1 cellular context compared by ENCODE assay signal in the genomic region with DNA sequence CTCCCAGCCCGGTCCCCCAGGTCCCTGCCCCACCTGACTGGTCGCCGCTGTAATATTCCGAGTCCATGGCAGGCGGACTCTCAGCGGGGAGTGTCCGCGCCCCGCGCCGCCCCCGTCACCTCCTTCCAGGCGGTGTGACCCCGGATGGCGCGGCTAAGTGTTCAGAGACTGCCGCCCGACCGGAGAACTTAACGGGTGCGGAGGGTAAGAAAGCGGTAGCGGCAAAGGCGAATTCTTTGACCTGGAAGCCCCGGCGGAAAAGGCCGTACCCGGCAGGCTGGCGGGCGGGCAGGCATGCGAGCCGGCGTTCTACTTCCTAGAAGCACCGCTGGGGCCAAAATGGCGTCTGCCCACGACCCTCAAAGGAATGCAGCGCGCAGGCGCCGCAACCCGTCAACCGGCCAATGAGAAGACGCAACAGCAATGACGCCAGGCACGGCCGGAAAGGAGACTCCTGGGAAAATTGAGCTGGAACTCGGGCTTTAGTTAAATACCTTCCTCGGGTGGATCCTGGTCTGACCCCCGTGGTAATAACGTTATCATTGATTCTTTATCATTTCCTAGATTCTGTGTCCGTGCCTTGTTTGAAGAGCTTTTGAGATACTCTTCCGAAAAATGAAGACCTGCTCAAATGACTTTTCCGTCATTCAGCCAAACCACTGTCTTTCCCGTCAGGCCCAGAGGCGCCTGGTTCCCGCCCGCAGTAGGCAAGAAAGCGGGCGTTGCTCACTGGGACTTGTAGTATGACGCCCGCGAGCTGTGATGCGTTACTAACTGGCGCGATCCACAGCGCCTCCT.
A peak's percentile ranks its signal among the peaks of the same experiment; 100 is the strongest.
TF ChIP-seq lines count a peak whose summit lies in the region.

A gene (minus strand): TSS at position 348 of the 798 bp plus-strand sequence. CDS start 281 bp downstream, at position 67.

TF ChIP-seq in K562, 482 proteins besides CTCF, POLR2A, EP300 and RAD21 (continued from another document and continues in another):
- TF ChIP-seq, protein P1, sequence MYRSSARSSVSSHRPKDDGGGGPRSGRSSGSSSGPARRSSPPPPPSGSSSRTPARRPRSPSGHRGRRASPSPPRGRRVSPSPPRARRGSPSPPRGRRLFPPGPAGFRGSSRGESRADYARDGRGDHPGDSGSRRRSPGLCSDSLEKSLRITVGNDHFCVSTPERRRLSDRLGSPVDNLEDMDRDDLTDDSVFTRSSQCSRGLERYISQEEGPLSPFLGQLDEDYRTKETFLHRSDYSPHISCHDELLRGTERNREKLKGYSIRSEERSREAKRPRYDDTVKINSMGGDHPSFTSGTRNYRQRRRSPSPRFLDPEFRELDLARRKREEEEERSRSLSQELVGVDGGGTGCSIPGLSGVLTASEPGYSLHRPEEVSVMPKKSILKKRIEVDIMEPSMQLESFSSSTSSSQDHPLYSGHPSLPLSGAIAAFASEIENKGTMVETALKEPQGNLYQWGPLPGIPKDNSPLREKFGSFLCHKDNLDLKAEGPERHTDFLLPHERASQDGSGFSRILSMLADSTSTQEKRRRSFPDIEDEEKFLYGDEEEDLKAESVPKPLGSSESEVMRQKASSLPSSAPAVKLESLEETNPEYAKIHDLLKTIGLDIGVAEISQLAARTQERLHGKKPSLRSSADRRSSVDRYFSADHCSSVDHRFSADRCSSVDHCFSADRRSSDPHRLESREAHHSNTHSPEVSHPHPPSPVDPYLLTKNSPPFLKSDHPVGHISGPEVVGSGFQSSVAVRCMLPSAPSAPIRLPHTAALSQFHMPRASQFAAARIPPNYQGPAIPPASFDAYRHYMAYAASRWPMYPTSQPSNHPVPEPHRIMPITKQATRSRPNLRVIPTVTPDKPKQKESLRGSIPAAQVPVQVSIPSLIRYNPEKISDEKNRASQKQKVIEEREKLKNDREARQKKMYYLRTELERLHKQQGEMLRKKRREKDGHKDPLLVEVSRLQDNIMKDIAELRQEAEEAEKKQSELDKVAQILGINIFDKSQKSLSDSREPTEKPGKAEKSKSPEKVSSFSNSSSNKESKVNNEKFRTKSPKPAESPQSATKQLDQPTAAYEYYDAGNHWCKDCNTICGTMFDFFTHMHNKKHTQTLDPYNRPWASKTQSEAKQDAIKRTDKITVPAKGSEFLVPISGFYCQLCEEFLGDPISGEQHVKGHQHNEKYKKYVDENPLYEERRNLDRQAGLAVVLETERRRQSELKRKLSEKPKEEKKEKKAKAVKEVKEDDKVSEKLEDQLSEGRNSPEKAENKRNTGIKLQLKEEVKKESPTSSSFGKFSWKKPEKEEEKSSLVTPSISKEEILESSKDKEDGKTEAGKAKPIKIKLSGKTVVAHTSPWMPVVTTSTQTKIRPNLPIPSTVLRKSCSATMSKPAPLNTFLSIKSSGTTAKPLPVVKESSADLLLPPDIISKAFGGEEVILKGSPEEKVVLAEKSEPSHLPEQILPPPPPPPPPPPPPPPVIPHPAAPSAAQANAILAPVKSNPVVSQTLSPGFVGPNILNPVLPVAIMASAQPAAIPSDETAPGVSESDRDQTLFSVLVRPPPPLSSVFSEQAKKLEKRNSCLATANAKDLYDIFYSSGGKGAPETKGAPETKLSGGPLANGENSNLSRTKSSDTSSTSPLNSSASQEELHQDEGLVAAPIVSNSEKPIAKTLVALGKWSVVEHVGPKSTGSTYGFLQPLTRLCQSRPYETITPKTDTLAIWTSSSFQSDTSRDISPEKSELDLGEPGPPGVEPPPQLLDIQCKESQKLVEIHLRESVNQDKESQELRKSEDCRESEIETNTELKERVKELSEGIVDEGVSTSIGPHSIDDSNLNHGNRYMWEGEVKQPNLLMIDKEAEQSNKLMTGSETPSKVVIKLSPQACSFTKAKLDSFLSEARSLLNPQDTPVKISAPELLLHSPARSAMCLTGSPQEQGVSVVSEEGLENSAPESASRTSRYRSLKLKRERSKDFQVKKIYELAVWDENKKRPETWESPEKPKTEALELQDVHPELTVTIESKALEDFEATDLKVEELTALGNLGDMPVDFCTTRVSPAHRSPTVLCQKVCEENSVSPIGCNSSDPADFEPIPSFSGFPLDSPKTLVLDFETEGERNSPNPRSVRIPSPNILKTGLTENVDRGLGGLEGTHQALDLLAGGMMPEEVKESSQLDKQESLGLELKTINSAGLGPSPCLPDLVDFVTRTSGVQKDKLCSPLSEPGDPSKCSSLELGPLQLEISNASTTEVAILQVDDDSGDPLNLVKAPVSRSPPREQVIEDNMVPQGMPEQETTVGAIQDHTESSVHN (IDR thresholded peaks at IDR 0.05; ENCODE audit: borderline replicate concordance in 1 of 2, low read depth in 1 of 2) = 0 out of 4 replicates have a peak, but pooled peaks of 1 of the 2 experiments have one; percentile 29
- TF ChIP-seq KHSRP (IDR thresholded peaks at IDR 0.05) (no peak), HDAC6 (IDR thresholded peaks at IDR 0.05; ENCODE audit: low read depth, low read length) (no peak), SAP30 (IDR thresholded peaks at IDR 0.05; ENCODE audit: borderline replicate concordance, insufficient read depth, low read depth, low read length, poor library complexity, severe bottlenecking) (peak; percentile 63), TOE1 (IDR thresholded peaks at IDR 0.05; ENCODE audit: borderline replicate concordance) (peak; percentile 42; the same call in 1 of the 2 replicates), TOE1 (CRISPR knock-in tag; IDR thresholded peaks at IDR 0.05; ENCODE audit: borderline replicate concordance, low read depth) (no peak), BDP1 (IDR thresholded peaks at IDR 0.05; ENCODE audit: insufficient read depth, insufficient read length) (no peak), ZFP1 (CRISPR knock-in tag; IDR thresholded peaks at IDR 0.05) (no peak), BRF1 (IDR thresholded peaks at IDR 0.05; ENCODE audit: borderline replicate concordance, extremely low read depth, insufficient read length) (no peak), POLR2AphosphoS2 (IDR thresholded peaks at IDR 0.05; ENCODE audit: low read length) (no peak), NUFIP1 (IDR thresholded peaks at IDR 0.05; ENCODE audit: partially characterized antibody) (no peak), GABPB1 (CRISPR knock-in tag; IDR thresholded peaks at IDR 0.05) (peak; percentile 68), GATAD2B (IDR thresholded peaks at IDR 0.05; ENCODE audit: borderline replicate concordance) (no peak), ZNF695 (CRISPR knock-in tag; IDR thresholded peaks at IDR 0.05) (no peak), ETV5 (CRISPR knock-in tag; IDR thresholded peaks at IDR 0.05; ENCODE audit: low read depth) (no peak; the same call in 1 of the 2 replicates), TAF7 (tag; IDR thresholded peaks at IDR 0.05) (peak; percentile 82), CBX2 (IDR thresholded peaks at IDR 0.05; ENCODE audit: insufficient read depth, low read length, poor library complexity, severe bottlenecking) (no peak), PTTG1 (tag; IDR thresholded peaks at IDR 0.05; ENCODE audit: low read depth) (no peak)
- TF ChIP-seq, protein P2, sequence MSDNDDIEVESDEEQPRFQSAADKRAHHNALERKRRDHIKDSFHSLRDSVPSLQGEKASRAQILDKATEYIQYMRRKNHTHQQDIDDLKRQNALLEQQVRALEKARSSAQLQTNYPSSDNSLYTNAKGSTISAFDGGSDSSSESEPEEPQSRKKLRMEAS (CRISPR knock-in tag; IDR thresholded peaks at IDR 0.05) = peak; percentile 58; the same call in 1 of the 2 replicates
- TF ChIP-seq, protein P3, sequence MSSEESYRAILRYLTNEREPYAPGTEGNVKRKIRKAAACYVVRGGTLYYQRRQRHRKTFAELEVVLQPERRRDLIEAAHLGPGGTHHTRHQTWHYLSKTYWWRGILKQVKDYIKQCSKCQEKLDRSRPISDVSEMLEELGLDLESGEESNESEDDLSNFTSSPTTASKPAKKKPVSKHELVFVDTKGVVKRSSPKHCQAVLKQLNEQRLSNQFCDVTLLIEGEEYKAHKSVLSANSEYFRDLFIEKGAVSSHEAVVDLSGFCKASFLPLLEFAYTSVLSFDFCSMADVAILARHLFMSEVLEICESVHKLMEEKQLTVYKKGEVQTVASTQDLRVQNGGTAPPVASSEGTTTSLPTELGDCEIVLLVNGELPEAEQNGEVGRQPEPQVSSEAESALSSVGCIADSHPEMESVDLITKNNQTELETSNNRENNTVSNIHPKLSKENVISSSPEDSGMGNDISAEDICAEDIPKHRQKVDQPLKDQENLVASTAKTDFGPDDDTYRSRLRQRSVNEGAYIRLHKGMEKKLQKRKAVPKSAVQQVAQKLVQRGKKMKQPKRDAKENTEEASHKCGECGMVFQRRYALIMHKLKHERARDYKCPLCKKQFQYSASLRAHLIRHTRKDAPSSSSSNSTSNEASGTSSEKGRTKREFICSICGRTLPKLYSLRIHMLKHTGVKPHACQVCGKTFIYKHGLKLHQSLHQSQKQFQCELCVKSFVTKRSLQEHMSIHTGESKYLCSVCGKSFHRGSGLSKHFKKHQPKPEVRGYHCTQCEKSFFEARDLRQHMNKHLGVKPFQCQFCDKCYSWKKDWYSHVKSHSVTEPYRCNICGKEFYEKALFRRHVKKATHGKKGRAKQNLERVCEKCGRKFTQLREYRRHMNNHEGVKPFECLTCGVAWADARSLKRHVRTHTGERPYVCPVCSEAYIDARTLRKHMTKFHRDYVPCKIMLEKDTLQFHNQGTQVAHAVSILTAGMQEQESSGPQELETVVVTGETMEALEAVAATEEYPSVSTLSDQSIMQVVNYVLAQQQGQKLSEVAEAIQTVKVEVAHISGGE (CRISPR knock-in tag; IDR thresholded peaks at IDR 0.05) = peak in 1 of 3 experiments; percentile 22; a peak in 1 of 6 replicates
- TF ChIP-seq, protein P4, sequence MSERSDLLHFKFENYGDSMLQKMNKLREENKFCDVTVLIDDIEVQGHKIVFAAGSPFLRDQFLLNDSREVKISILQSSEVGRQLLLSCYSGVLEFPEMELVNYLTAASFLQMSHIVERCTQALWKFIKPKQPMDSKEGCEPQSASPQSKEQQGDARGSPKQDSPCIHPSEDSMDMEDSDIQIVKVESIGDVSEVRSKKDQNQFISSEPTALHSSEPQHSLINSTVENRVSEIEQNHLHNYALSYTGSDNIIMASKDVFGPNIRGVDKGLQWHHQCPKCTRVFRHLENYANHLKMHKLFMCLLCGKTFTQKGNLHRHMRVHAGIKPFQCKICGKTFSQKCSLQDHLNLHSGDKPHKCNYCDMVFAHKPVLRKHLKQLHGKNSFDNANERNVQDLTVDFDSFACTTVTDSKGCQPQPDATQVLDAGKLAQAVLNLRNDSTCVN (CRISPR knock-in tag; IDR thresholded peaks at IDR 0.05) = no peak
- TF ChIP-seq, protein P5, sequence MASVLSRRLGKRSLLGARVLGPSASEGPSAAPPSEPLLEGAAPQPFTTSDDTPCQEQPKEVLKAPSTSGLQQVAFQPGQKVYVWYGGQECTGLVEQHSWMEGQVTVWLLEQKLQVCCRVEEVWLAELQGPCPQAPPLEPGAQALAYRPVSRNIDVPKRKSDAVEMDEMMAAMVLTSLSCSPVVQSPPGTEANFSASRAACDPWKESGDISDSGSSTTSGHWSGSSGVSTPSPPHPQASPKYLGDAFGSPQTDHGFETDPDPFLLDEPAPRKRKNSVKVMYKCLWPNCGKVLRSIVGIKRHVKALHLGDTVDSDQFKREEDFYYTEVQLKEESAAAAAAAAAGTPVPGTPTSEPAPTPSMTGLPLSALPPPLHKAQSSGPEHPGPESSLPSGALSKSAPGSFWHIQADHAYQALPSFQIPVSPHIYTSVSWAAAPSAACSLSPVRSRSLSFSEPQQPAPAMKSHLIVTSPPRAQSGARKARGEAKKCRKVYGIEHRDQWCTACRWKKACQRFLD (CRISPR knock-in tag; IDR thresholded peaks at IDR 0.05) = peak; percentile 90
- TF ChIP-seq, protein P6, sequence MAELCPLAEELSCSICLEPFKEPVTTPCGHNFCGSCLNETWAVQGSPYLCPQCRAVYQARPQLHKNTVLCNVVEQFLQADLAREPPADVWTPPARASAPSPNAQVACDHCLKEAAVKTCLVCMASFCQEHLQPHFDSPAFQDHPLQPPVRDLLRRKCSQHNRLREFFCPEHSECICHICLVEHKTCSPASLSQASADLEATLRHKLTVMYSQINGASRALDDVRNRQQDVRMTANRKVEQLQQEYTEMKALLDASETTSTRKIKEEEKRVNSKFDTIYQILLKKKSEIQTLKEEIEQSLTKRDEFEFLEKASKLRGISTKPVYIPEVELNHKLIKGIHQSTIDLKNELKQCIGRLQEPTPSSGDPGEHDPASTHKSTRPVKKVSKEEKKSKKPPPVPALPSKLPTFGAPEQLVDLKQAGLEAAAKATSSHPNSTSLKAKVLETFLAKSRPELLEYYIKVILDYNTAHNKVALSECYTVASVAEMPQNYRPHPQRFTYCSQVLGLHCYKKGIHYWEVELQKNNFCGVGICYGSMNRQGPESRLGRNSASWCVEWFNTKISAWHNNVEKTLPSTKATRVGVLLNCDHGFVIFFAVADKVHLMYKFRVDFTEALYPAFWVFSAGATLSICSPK (IDR thresholded peaks at IDR 0.05; ENCODE audit: borderline replicate concordance) = no peak
- TF ChIP-seq, protein P7, sequence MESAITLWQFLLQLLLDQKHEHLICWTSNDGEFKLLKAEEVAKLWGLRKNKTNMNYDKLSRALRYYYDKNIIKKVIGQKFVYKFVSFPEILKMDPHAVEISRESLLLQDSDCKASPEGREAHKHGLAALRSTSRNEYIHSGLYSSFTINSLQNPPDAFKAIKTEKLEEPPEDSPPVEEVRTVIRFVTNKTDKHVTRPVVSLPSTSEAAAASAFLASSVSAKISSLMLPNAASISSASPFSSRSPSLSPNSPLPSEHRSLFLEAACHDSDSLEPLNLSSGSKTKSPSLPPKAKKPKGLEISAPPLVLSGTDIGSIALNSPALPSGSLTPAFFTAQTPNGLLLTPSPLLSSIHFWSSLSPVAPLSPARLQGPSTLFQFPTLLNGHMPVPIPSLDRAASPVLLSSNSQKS (CRISPR knock-in tag; IDR thresholded peaks at IDR 0.05) = no peak
- TF ChIP-seq, protein P8, sequence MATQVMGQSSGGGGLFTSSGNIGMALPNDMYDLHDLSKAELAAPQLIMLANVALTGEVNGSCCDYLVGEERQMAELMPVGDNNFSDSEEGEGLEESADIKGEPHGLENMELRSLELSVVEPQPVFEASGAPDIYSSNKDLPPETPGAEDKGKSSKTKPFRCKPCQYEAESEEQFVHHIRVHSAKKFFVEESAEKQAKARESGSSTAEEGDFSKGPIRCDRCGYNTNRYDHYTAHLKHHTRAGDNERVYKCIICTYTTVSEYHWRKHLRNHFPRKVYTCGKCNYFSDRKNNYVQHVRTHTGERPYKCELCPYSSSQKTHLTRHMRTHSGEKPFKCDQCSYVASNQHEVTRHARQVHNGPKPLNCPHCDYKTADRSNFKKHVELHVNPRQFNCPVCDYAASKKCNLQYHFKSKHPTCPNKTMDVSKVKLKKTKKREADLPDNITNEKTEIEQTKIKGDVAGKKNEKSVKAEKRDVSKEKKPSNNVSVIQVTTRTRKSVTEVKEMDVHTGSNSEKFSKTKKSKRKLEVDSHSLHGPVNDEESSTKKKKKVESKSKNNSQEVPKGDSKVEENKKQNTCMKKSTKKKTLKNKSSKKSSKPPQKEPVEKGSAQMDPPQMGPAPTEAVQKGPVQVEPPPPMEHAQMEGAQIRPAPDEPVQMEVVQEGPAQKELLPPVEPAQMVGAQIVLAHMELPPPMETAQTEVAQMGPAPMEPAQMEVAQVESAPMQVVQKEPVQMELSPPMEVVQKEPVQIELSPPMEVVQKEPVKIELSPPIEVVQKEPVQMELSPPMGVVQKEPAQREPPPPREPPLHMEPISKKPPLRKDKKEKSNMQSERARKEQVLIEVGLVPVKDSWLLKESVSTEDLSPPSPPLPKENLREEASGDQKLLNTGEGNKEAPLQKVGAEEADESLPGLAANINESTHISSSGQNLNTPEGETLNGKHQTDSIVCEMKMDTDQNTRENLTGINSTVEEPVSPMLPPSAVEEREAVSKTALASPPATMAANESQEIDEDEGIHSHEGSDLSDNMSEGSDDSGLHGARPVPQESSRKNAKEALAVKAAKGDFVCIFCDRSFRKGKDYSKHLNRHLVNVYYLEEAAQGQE (CRISPR knock-in tag; IDR thresholded peaks at IDR 0.05; ENCODE audit: low read depth) = no peak
- TF ChIP-seq, protein P9, sequence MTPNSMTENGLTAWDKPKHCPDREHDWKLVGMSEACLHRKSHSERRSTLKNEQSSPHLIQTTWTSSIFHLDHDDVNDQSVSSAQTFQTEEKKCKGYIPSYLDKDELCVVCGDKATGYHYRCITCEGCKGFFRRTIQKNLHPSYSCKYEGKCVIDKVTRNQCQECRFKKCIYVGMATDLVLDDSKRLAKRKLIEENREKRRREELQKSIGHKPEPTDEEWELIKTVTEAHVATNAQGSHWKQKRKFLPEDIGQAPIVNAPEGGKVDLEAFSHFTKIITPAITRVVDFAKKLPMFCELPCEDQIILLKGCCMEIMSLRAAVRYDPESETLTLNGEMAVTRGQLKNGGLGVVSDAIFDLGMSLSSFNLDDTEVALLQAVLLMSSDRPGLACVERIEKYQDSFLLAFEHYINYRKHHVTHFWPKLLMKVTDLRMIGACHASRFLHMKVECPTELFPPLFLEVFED (CRISPR knock-in tag; conservative IDR thresholded peaks at IDR 0.05) = no peak
